In genomic region chr3:9884555-9885165, GRCh38 we compare ENCODE assay signal across 13 cellular contexts. TPM values are rescaled to one million over a fixed set of nuclear protein-coding genes. Genes with fewer than 3 reads are reported as not detected.
A peak's percentile ranks its signal among the peaks of the same experiment; 100 is the strongest.
DNase-seq lines count a peak whose midpoint lies in the region; TF ChIP-seq lines count a peak whose summit lies in the region.
"Had no signal": no experiment of that assay in that cellular context is flagged by ENCODE, and none has a peak within 500 bp of the region (broad histone marks: within the 10 kb centered on the region; RNA-seq: fewer than 3 reads in every experiment).

No MANE protein-coding gene starts in this region.

- H3K27ac ChIP-seq in sigmoid colon: peak overlapping the region in 3 of 4 donors; percentile 41 to 71 (median 53)
- H3K27ac ChIP-seq: heart left ventricle, WERI-Rb-1 had no signal

- H3K9me3 Mint-ChIP-seq in immature natural killer cell: no peaks in the 10 kb centered on the region
- H3K9me3 Mint-ChIP-seq: neural crest cell had no signal

- H3K36me3 Mint-ChIP-seq in immature natural killer cell: no peaks in the 10 kb centered on the region
- H3K36me3 Mint-ChIP-seq: activated naive CD8-positive, alpha-beta T cell had no signal

- DNase-seq in EL (peak; percentile 92), OCI-M1 (lab: John Stamatoyannopoulos, UW) (peak; percentile 71), fibroblast of gingiva (ENCODE audit: low read depth) (peak; percentile 71), sigmoid colon (no peak), immature natural killer cell (no peak), hippocampal formation (lab: John Stamatoyannopoulos, UW) (no peak), NCI-H1105 (lab: John Stamatoyannopoulos, UW) (no peak), KBM-7 (no peak)
- DNase-seq: heart left ventricle, NCI-H345, WERI-Rb-1 had no signal

- no peaks in the 10 kb centered on the region for H3K9me3 ChIP-seq in sigmoid colon
- H3K9me3 ChIP-seq: heart left ventricle had no signal

- in situ Hi-C loops in KBM-7 (cut with MboI; ENCODE audit: low pct_unique_long_range_greater_than_20kb, low sequenced_read_pairs): no loop called here

- 72 to 81% methylated on average over 11 of the region's 11 CpGs for WGBS in sigmoid colon, 2 donors

- no peaks in the 10 kb centered on the region for H3K36me3 ChIP-seq in sigmoid colon
- H3K36me3 ChIP-seq: heart left ventricle, WERI-Rb-1 had no signal

- intact Hi-C loops in sigmoid colon (cut with DNase I): no loop called here

- H3K4me3 Mint-ChIP-seq in immature natural killer cell: no peak overlapping the region
- H3K4me3 Mint-ChIP-seq: activated naive CD8-positive, alpha-beta T cell; neural crest cell had no signal

- H3K4me1 Mint-ChIP-seq in immature natural killer cell: peaks cover under 1 to 10% of the 10 kb centered on the region in 2 donors
- H3K4me1 Mint-ChIP-seq: neural crest cell had no signal

- no peak for TF ChIP-seq EP300 in sigmoid colon (IDR thresholded peaks at IDR 0.05)

- no peak for TF ChIP-seq POLR2A in sigmoid colon (IDR thresholded peaks at IDR 0.05)

- H3K4me1 ChIP-seq in sigmoid colon: peaks cover 0 to 18% (median 13%) of the 10 kb centered on the region in 4 donors

- H3K27me3 Mint-ChIP-seq in immature natural killer cell (ENCODE audit: low read depth in 3 of 3): peaks cover 0 to 5% (median 2%) of the 10 kb centered on the region in 3 donors
- H3K27me3 Mint-ChIP-seq: activated naive CD8-positive, alpha-beta T cell had no signal

- TF ChIP-seq CTCF in sigmoid colon (IDR thresholded peaks at IDR 0.05): no peak

- H3K27ac Mint-ChIP-seq in immature natural killer cell: peak overlapping the region in 1 of 6 donors; percentile 64
- H3K27ac Mint-ChIP-seq: activated naive CD8-positive, alpha-beta T cell had no signal

- H3K4me3 ChIP-seq in sigmoid colon: no peak overlapping the region
- H3K4me3 ChIP-seq: heart left ventricle had no signal

- H3K27me3 ChIP-seq in sigmoid colon: no peaks in the 10 kb centered on the region
- H3K27me3 ChIP-seq: heart left ventricle had no signal

RNA-seq across cellular contexts. Expression of gene CIDEC, which starts 4.6 kb away (rescaled TPM):
- 10 to 100 TPM in 2 of 4 donors, 1 to 10 TPM in 2; 1.6 to 36.7 (median 8.1) TPM for total RNA-seq in sigmoid colon
- 100 to 1,000 TPM in 1 of 3 donors, 10 to 100 TPM in 2; 30.6 to 120 (median 71.3) TPM for polyA plus RNA-seq in sigmoid colon
- polyA plus RNA-seq in immature natural killer cell: not detected
- total RNA-seq: neural crest cell had no signal

RNA-seq across cellular contexts. Expression of gene JAGN1, which starts 5.8 kb away (rescaled TPM):
- 10 to 100 TPM; 33.7 to 55.1 (median 45.9) TPM for total RNA-seq in sigmoid colon
- polyA plus RNA-seq in sigmoid colon (10 to 100 TPM; 24.7 to 44.4 (median 33.0) TPM), immature natural killer cell (10 to 100 TPM; 36.1 to 50.3 (median 37.9) TPM)

RNA-seq across cellular contexts. Expression of gene IL17RE, which starts 18.0 kb away (rescaled TPM):
- 1 to 10 TPM in 2 of 4 donors, under 1 TPM in 2; 0.68 to 2.5 (median 1.3) TPM for total RNA-seq in sigmoid colon
- 10 to 100 TPM; 11.4 to 46.3 (median 12.7) TPM for polyA plus RNA-seq in sigmoid colon
- polyA plus RNA-seq in immature natural killer cell: under 1 TPM in 1 of 3 donors, not detected in 2; 0.14 TPM

RNA-seq across cellular contexts. Expression of gene IL17RC, which starts 32.2 kb away (rescaled TPM):
- total RNA-seq in sigmoid colon: 10 to 100 TPM; 57.8 to 88.9 (median 66.3) TPM
- polyA plus RNA-seq in sigmoid colon (10 to 100 TPM in 2 of 3 donors, 1 to 10 TPM in 1; 9.9 to 36.5 (median 13.8) TPM), immature natural killer cell (10 to 100 TPM in 2 of 3 donors, 1 to 10 TPM in 1; 1.7 to 16.5 (median 12.6) TPM)

RNA-seq across cellular contexts. Expression of gene RPUSD3, which starts 40.9 kb away (rescaled TPM):
- 10 to 100 TPM; 42.6 to 54.7 (median 47.6) TPM for total RNA-seq in sigmoid colon
- polyA plus RNA-seq in sigmoid colon (10 to 100 TPM; 22.0 to 37.1 (median 23.4) TPM), immature natural killer cell (100 to 1,000 TPM in 2 of 3 donors, 10 to 100 TPM in 1; 94.7 to 153 (median 101) TPM)

Comparison
In these comparisons a context has a peak if more than half of its experiments do, and no peak if none do; other contexts are left out.
1. DNase-seq: peak in EL (single experiment), OCI-M1 (single experiment) and fibroblast of gingiva (single experiment); none in sigmoid colon (single experiment), immature natural killer cell (0 of 3), hippocampal formation (0 of 2), NCI-H1105 (single experiment) and KBM-7 (single experiment).
2. RNA of gene CIDEC, which starts 4.6 kb away (polyA plus RNA-seq): 30.6 to 120 TPM in sigmoid colon; not detected in immature natural killer cell; every median in the first group is over 10 times any median in the second.
3. RNA of gene IL17RE, which starts 18.0 kb away (polyA plus RNA-seq): 11.4 to 46.3 TPM in sigmoid colon; 0.14 TPM in immature natural killer cell; every median in the first group is over 10 times any median in the second.